ENCODE assay signal across 1 cellular context in genomic region chr6:27687154-27688013, GRCh38.
TF ChIP-seq lines count a peak whose summit lies in the region.

No MANE protein-coding gene starts in this region.

TF ChIP-seq in HepG2, 621 proteins besides CTCF, POLR2A, EP300 and RAD21 (continued from another document and continues in another):
- no peak for TF ChIP-seq ZMYM3 (CRISPR knock-in tag; IDR thresholded peaks at IDR 0.05)
- no peak for TF ChIP-seq RBFOX2 (IDR thresholded peaks at IDR 0.05; ENCODE audit: low read depth, low read length)
- TF ChIP-seq ZNF691 (CRISPR knock-in tag; IDR thresholded peaks at IDR 0.05; ENCODE audit: borderline replicate concordance, low read depth): peak; percentile 23; the same call in 1 of the 2 replicates
- TF ChIP-seq ZNF790 (CRISPR knock-in tag; IDR thresholded peaks at IDR 0.05; ENCODE audit: borderline replicate concordance): no peak
- TF ChIP-seq TP53 (CRISPR knock-in tag; conservative IDR thresholded peaks at IDR 0.05): no peak
- TF ChIP-seq ZSCAN30 (CRISPR knock-in tag; IDR thresholded peaks at IDR 0.05): no peak
- no peak for TF ChIP-seq SNAPC4 (CRISPR knock-in tag; IDR thresholded peaks at IDR 0.05)
- TF ChIP-seq ZNF784 (CRISPR knock-in tag; IDR thresholded peaks at IDR 0.05; ENCODE audit: borderline replicate concordance): peak; percentile 78
- TF ChIP-seq CSRNP2 (CRISPR knock-in tag; conservative IDR thresholded peaks at IDR 0.05; ENCODE audit: low read depth): no peak
- no peak for TF ChIP-seq SOX13 (IDR thresholded peaks at IDR 0.05)
- peak in 1 of 2 experiments; percentile 47; a peak in 2 of 4 replicates for TF ChIP-seq SOX13 (CRISPR knock-in tag; conservative IDR thresholded peaks at IDR 0.05 in 1 of 2, IDR thresholded peaks at IDR 0.05 in 1 of 2)
- peak; percentile 41 for TF ChIP-seq AGO1 (IDR thresholded peaks at IDR 0.05; ENCODE audit: low read depth, low read length, poor library complexity, severe bottlenecking)
- TF ChIP-seq ZNF460 (CRISPR knock-in tag; IDR thresholded peaks at IDR 0.05; ENCODE audit: borderline replicate concordance): no peak
- no peak for TF ChIP-seq ZNF234 (CRISPR knock-in tag; conservative IDR thresholded peaks at IDR 0.05)
- no peak for TF ChIP-seq MAFG (CRISPR knock-in tag; IDR thresholded peaks at IDR 0.05)
- TF ChIP-seq ZNF547 (CRISPR knock-in tag; IDR thresholded peaks at IDR 0.05): peak; percentile 82
- 0 out of 2 replicates have a peak, but pooled peaks have one; percentile 26 for TF ChIP-seq RERE (CRISPR knock-in tag; IDR thresholded peaks at IDR 0.05; ENCODE audit: low read depth)
- TF ChIP-seq RARA (CRISPR knock-in tag; IDR thresholded peaks at IDR 0.05): no peak; the same call in 1 of the 2 replicates
- TF ChIP-seq NFKB2 (CRISPR knock-in tag; IDR thresholded peaks at IDR 0.05; ENCODE audit: borderline replicate concordance): no peak; the same call in 1 of the 2 replicates
- no peak for TF ChIP-seq RORA (CRISPR knock-in tag; IDR thresholded peaks at IDR 0.05)
- TF ChIP-seq KDM2A (CRISPR knock-in tag; IDR thresholded peaks at IDR 0.05; ENCODE audit: borderline replicate concordance, low read depth): peak; percentile 52; the same call in 1 of the 2 replicates
- TF ChIP-seq NCOA1 (CRISPR knock-in tag; IDR thresholded peaks at IDR 0.05): no peak
- no peak for TF ChIP-seq THAP8 (CRISPR knock-in tag; IDR thresholded peaks at IDR 0.05; ENCODE audit: borderline replicate concordance)
- 0 out of 2 replicates have a peak, but pooled peaks have one; percentile 5 for TF ChIP-seq MEF2D (CRISPR knock-in tag; IDR thresholded peaks at IDR 0.05)
- no peak for TF ChIP-seq NCOR1 (IDR thresholded peaks at IDR 0.05; ENCODE audit: borderline replicate concordance, low read length)
- no peak for TF ChIP-seq HIC2 (CRISPR knock-in tag; IDR thresholded peaks at IDR 0.05; ENCODE audit: low read depth)
- TF ChIP-seq ZNF503 (CRISPR knock-in tag; IDR thresholded peaks at IDR 0.05): no peak
- no peak for TF ChIP-seq CHD2 (IDR thresholded peaks at IDR 0.05; ENCODE audit: low read depth, low read length)
- TF ChIP-seq ZNF230 (CRISPR knock-in tag; IDR thresholded peaks at IDR 0.05): no peak
- TF ChIP-seq USF2 (IDR thresholded peaks at IDR 0.05; ENCODE audit: low read depth, low read length): no peak
- no peak for TF ChIP-seq USF2 (CRISPR knock-in tag; IDR thresholded peaks at IDR 0.05; ENCODE audit: borderline replicate concordance)
- TF ChIP-seq ZFP82 (CRISPR knock-in tag; IDR thresholded peaks at IDR 0.05; ENCODE audit: borderline replicate concordance): no peak
- no peak for TF ChIP-seq GMEB2 (CRISPR knock-in tag; IDR thresholded peaks at IDR 0.05; ENCODE audit: low read depth)
- no peak for TF ChIP-seq HNRNPH1 (optimal IDR thresholded peaks at IDR 0.05; ENCODE audit: low read depth, low read length)
- TF ChIP-seq CREM (IDR thresholded peaks at IDR 0.05): no peak
- TF ChIP-seq CREM (CRISPR knock-in tag; IDR thresholded peaks at IDR 0.05): no peak
- no peak; the same call in none of the 2 replicates for TF ChIP-seq EED (CRISPR knock-in tag; IDR thresholded peaks at IDR 0.05)
- TF ChIP-seq SNRNP70 (IDR thresholded peaks at IDR 0.05; ENCODE audit: low read depth, low read length): no peak
